In genomic region chr7:1098243-1099153, GRCh38 we compare ENCODE assay signal across 26 cellular contexts. TPM values are rescaled to one million over a fixed set of nuclear protein-coding genes. Genes with fewer than 3 reads are reported as not detected.
A peak's percentile ranks its signal among the peaks of the same experiment; 100 is the strongest.
DNase-seq lines count a peak whose midpoint lies in the region; ATAC-seq, FAIRE-seq and TF ChIP-seq lines count a peak whose summit lies in the region.
"Had no signal": no experiment of that assay in that cellular context is flagged by ENCODE, and none has a peak within 500 bp of the region (broad histone marks: within the 10 kb centered on the region; RNA-seq: fewer than 3 reads in every experiment).

No MANE protein-coding gene starts in this region.

- no peak overlapping the region for H2AFZ ChIP-seq in H1 (ENCODE audit: low read length)

- no peak for TF ChIP-seq EP300 in H1 (IDR thresholded peaks at IDR 0.05; ENCODE audit: borderline replicate concordance in 1 of 2, low read depth in 2 of 2, low read length in 2 of 2)

- H3K27ac ChIP-seq in left ventricle myocardium inferior (replicated peaks) (no peak overlapping the region), H1 (ENCODE audit: low read depth, low read length) (no peak overlapping the region)
- H3K27ac ChIP-seq: SJSA1 had no signal

- peak; percentile 46 for DNase-seq in Right ventricle myocardium inferior (ENCODE audit: missing footprints)
- no peak for DNase-seq in left ventricle myocardium inferior
- DNase-seq in H1 (ENCODE audit: low read depth in 1 of 2, low spot score in 2 of 2), result no peak
- no peak for DNase-seq in urothelium cell line (ENCODE audit: low spot score)
- DNase-seq in effector CD8-positive, alpha-beta T cell (lab: John Stamatoyannopoulos, UW), result no peak
- DNase-seq: ACHN; C1 segment of cervical spinal cord; CD8-positive, alpha-beta memory T cell; GDM1; H7; HFFc6; KG1; NCI-H1092 treated with DMSO at 0.1 percent for 48 hours; NCI-H1436 treated with DMSO at 0.1 percent for 48 hours; NCI-H2029; NCI-H2227 treated with DMSO at 0.1 percent for 48 hours; NCI-H510A treated with DMSO at 0.1 percent for 48 hours; NCI-H774; NK-92 treated with Interleukin-12 subunit alpha and Interleukin-12 subunit beta, amount 100 ng/mL, for 24 hours had no signal

- H3K9ac ChIP-seq in H1 (replicated peaks in 1 of 4; ENCODE audit: extremely low read depth in 1 of 4, low read depth in 3 of 4, low read length in 3 of 4), result no peak overlapping the region

- no peak overlapping the region for H2AK5ac ChIP-seq in H1 (ENCODE audit: low read depth, low read length)

- H3K27me3 ChIP-seq in left ventricle myocardium inferior (ENCODE audit: low read depth), result no peaks in the 10 kb centered on the region
- H3K27me3 ChIP-seq in H1 (replicated peaks in 1 of 4; ENCODE audit: control insufficient read depth in 3 of 4, extremely low read depth in 1 of 4, insufficient read depth in 3 of 4, low read length in 3 of 4), result no peaks in the 10 kb centered on the region
- H3K27me3 ChIP-seq: SJSA1 had no signal

- TF ChIP-seq CTCF in left ventricle myocardium inferior (IDR thresholded peaks at IDR 0.05; ENCODE audit: borderline replicate concordance), result no peak
- no peak for TF ChIP-seq CTCF in H1 (IDR thresholded peaks at IDR 0.05; ENCODE audit: control extremely low read depth in 1 of 3, insufficient read depth in 1 of 3, low read depth in 1 of 3, low read length in 3 of 3)

- peaks cover 21% of the 10 kb centered on the region for H3K79me1 ChIP-seq in H1 (ENCODE audit: low read depth, low read length)

- H3K4me1 ChIP-seq in left ventricle myocardium inferior (peaks cover 17% of the 10 kb centered on the region), H1 (replicated peaks in 1 of 4; ENCODE audit: control insufficient read depth in 3 of 4, insufficient read depth in 4 of 4, low read length in 3 of 4) (no peaks in the 10 kb centered on the region; a peak in 1 of 7 replicates)
- H3K4me1 ChIP-seq: SJSA1 had no signal

- POLR2A ChIA-PET in H1 (lab: Charles Lee; ENCODE audit: partially characterized antibody), result interaction anchor here (0.7 kb wide), 1 partner anchor 191 kb away, joined by 3 read pairs; no protein-coding TSS in a partner anchor

- no peak overlapping the region for H2BK15ac ChIP-seq in H1 (ENCODE audit: low read length)

- FAIRE-seq in H1 (lab: Jason Lieb, UNC), result no peak
- peak; percentile 99 for FAIRE-seq in urothelium cell line (lab: Jason Lieb, UNC)
- FAIRE-seq: GM18507, RCC 7860 had no signal

- intact Hi-C loops in Right ventricle myocardium inferior (cut with DNase I) (no loop called here), left ventricle myocardium inferior (cut with micrococcal nuclease) (no loop called here)

- no peak overlapping the region for H3K23ac ChIP-seq in H1 (ENCODE audit: insufficient read length)

- H4K8ac ChIP-seq in H1 (ENCODE audit: extremely low read depth, insufficient read depth, low read length), result no peak overlapping the region

- whole genome bisulfite sequencing in H1 (ENCODE audit: extremely low coverage in 1 of 2, insufficient coverage in 1 of 2, insufficient read length in 1 of 2, insufficient replicate concordance in 2 of 2, low coverage in 1 of 2, low lambda C conversion rate in 2 of 2, missing lambda C conversion rate in 1 of 2), 2 experiments, result 94% methylated on average over 43 of the region's 43 CpGs; no CpG with 5 or more reads in 1 of the 2 experiments

- no peak overlapping the region for H3K14ac ChIP-seq in H1 (ENCODE audit: insufficient read length)

- H3K36me3 ChIP-seq in left ventricle myocardium inferior (no peaks in the 10 kb centered on the region), H1 (ENCODE audit: control insufficient read depth in 2 of 4, insufficient read depth in 4 of 4, low read length in 3 of 4) (no peaks in the 10 kb centered on the region; a peak in 1 of 8 replicates)
- H3K36me3 ChIP-seq: SJSA1 had no signal

- H3K9me3 ChIP-seq in left ventricle myocardium inferior (replicated peaks) (no peaks in the 10 kb centered on the region), H1 (ENCODE audit: insufficient read depth in 2 of 2, low read depth in 1 of 2, low read length in 1 of 2) (no peaks in the 10 kb centered on the region)
- H3K9me3 ChIP-seq: SJSA1 had no signal

- H4K20me1 ChIP-seq in H1 (replicated peaks in 1 of 2; ENCODE audit: control insufficient read depth in 1 of 2, insufficient read depth in 2 of 2, low read length in 2 of 2), result peaks cover 5 to 15% of the 10 kb centered on the region in 2 experiments

- ATAC-seq in Right ventricle myocardium inferior, result no peak
- ATAC-seq in HG03342 (IDR thresholded peaks at IDR 0.05; ENCODE audit: unreplicated experiment), result peak; percentile 42
- no peak for ATAC-seq in HG02571 (IDR thresholded peaks at IDR 0.05; ENCODE audit: unreplicated experiment)
- no peak for ATAC-seq in GM21717 (IDR thresholded peaks at IDR 0.05; ENCODE audit: unreplicated experiment)

- H3K79me2 ChIP-seq in H1 (ENCODE audit: control insufficient read depth in 1 of 2, insufficient read depth in 2 of 2, low read length in 2 of 2), result peaks cover 0 to 11% of the 10 kb centered on the region in 2 experiments; a peak in 1 of 4 replicates

- no peak overlapping the region for H3K18ac ChIP-seq in H1 (ENCODE audit: extremely low read depth, low read length)

- no peak overlapping the region for H3K56ac ChIP-seq in H1 (replicated peaks; ENCODE audit: insufficient read length, low read depth, low read length)

- TF ChIP-seq POLR2A in H1 (IDR thresholded peaks at IDR 0.05; ENCODE audit: control extremely low read depth in 1 of 2, low read depth in 2 of 2, low read length in 2 of 2), result no peak

- no peak overlapping the region for H4K91ac ChIP-seq in H1 (replicated peaks; ENCODE audit: insufficient read length, low read length)

- H2BK5ac ChIP-seq in H1 (ENCODE audit: low read depth, low read length), result no peak overlapping the region

- TF ChIP-seq RAD21 in H1 (IDR thresholded peaks at IDR 0.05 in 1 of 2, conservative IDR thresholded peaks at IDR 0.05 in 1 of 2; ENCODE audit: low read depth in 2 of 2, low read length in 2 of 2), result no peak

- H3K4me2 ChIP-seq in H1 (ENCODE audit: insufficient read depth in 1 of 2, low read depth in 2 of 2, low read length in 2 of 2), result no peak overlapping the region

- no peak overlapping the region for H4K5ac ChIP-seq in H1 (ENCODE audit: insufficient read length, low read depth, low read length)

- no peaks in the 10 kb centered on the region for H3K23me2 ChIP-seq in H1 (ENCODE audit: low read depth, low read length)

- H2BK20ac ChIP-seq in H1 (ENCODE audit: low read length), result no peak overlapping the region

- H3K4me3 ChIP-seq in left ventricle myocardium inferior (no peak overlapping the region), H1 (ENCODE audit: extremely low read depth in 1 of 4, insufficient read depth in 2 of 4, low read depth in 3 of 4, low read length in 4 of 4) (no peak overlapping the region)
- H3K4me3 ChIP-seq: SJSA1 had no signal

- H2BK120ac ChIP-seq in H1 (replicated peaks; ENCODE audit: low read depth, low read length), result no peak overlapping the region

- H2BK12ac ChIP-seq in H1 (ENCODE audit: low read depth, low read length), result no peak overlapping the region

- CTCF ChIA-PET in H1 (lab: Charles Lee; ENCODE audit: partially characterized antibody), result interaction anchor here (0.9 to 1.6 kb wide), 3 partner anchors 10 to 21 kb away, joined by 3 read pairs; no protein-coding TSS in a partner anchor

- H3K4ac ChIP-seq in H1 (replicated peaks; ENCODE audit: insufficient read length, low read depth, low read length), result no peak overlapping the region

TF ChIP-seq in H1, 55 proteins besides CTCF, POLR2A, EP300 and RAD21:
- TF ChIP-seq EGR1 (IDR thresholded peaks at IDR 0.05; ENCODE audit: borderline replicate concordance, low read depth, low read length) (0 out of 2 replicates have a peak, but pooled peaks have one; percentile 26), BACH1 (IDR thresholded peaks at IDR 0.05; ENCODE audit: low read length) (no peak)

RNA-seq across cellular contexts. Expression of gene GPER1, which starts 10.6 kb away (rescaled TPM):
- total RNA-seq in Right ventricle myocardium inferior (3.6 TPM), left ventricle myocardium inferior (3.0 TPM)
- total RNA-seq in H1 (2021; fragmentation: NEBNext Ultra II Directional; extraction: Animal tissue kit (Norgen Biotek cat#: 25700)), result 0.24 and 0.52 TPM in 2 replicates
- polyA plus RNA-seq in H1 (2011; rRNA removed), result 0.47 and 0.78 TPM in 2 replicates
- polyA plus RNA-seq in H1 (2011; cell fraction: cytosol; rRNA removed), result 0.56 TPM
- 1.00 TPM for polyA plus RNA-seq in H1 (2011; cell fraction: nucleus; rRNA removed)
- polyA plus RNA-seq in H1 (2012, experiment 1 of 2), result 0.36 to 0.68 TPM (median 0.62 TPM) in 4 replicates
- polyA plus RNA-seq in H1 (2012, experiment 2 of 2), result 0.17 TPM
- 0.20 TPM for polyA plus RNA-seq in H1 (2013, experiment 1 of 2)
- 0.20 TPM for polyA plus RNA-seq in H1 (2013, experiment 2 of 2)
- polyA minus RNA-seq in H1 (2011; rRNA and poly(A)+ RNA removed), result 0.16 and 0.27 TPM in 2 replicates
- not detected for polyA minus RNA-seq in H1 (2011; cell fraction: cytosol; rRNA and poly(A)+ RNA removed)
- 0.70 TPM for polyA minus RNA-seq in H1 (2011; cell fraction: nucleus; rRNA and poly(A)+ RNA removed)
- total RNA-seq: CD8-positive, alpha-beta memory T cell; SJSA1; T-helper 1 cell treated with Interleukin-12 subunit alpha and Interleukin-12 subunit beta and Interleukin-4 antibody, amounts not matched to agents 30 ng/mL and 1 ng/mL, for 36 hours had no signal

RNA-seq across cellular contexts. Expression of gene GPR146, which starts 54.2 kb away (rescaled TPM):
- total RNA-seq in Right ventricle myocardium inferior (30.6 TPM), left ventricle myocardium inferior (29.8 TPM)
- total RNA-seq in H1 (2021; fragmentation: NEBNext Ultra II Directional; extraction: Animal tissue kit (Norgen Biotek cat#: 25700)), result 0.54 and 1.8 TPM in 2 replicates
- polyA plus RNA-seq in H1 (2011; rRNA removed), result 2.7 and 3.9 TPM in 2 replicates
- 2.5 TPM for polyA plus RNA-seq in H1 (2011; cell fraction: cytosol; rRNA removed)
- polyA plus RNA-seq in H1 (2011; cell fraction: nucleus; rRNA removed), result 3.3 TPM
- 0.62 to 1.8 TPM (median 1.3 TPM) in 4 replicates for polyA plus RNA-seq in H1 (2012, experiment 1 of 2)
- polyA plus RNA-seq in H1 (2012, experiment 2 of 2), result 2.0 TPM
- polyA plus RNA-seq in H1 (2013, experiment 1 of 2), result 1.1 TPM
- 0.79 TPM for polyA plus RNA-seq in H1 (2013, experiment 2 of 2)
- 2.9 and 4.5 TPM in 2 replicates for polyA minus RNA-seq in H1 (2011; rRNA and poly(A)+ RNA removed)
- polyA minus RNA-seq in H1 (2011; cell fraction: cytosol; rRNA and poly(A)+ RNA removed), result 0.81 TPM
- polyA minus RNA-seq in H1 (2011; cell fraction: nucleus; rRNA and poly(A)+ RNA removed), result 3.9 TPM

Comparison
In these comparisons a context has a peak if more than half of its experiments do, and no peak if none do; other contexts are left out.
1. RNA of gene GPR146, which starts 54.2 kb away (total RNA-seq): 30.6 TPM in Right ventricle myocardium inferior (single experiment) and 29.8 TPM in left ventricle myocardium inferior (single experiment); 0.54 to 1.8 TPM in H1; every median in the first group is over 10 times any median in the second.